ENCODE assay signal across 8 cellular contexts in genomic region chr1:93846929-93847810, GRCh38. TPM values are rescaled to one million over a fixed set of nuclear protein-coding genes. Genes with fewer than 3 reads are reported as not detected.
DNase-seq lines count a peak whose midpoint lies in the region; ATAC-seq and TF ChIP-seq lines count a peak whose summit lies in the region.

No MANE protein-coding gene starts in this region.

- peaks cover 25 to 33% (median 25%) of the 10 kb centered on the region in 3 donors for H3K27me3 Mint-ChIP-seq in immature natural killer cell (ENCODE audit: low read depth in 3 of 3)

- H3K9me3 Mint-ChIP-seq in immature natural killer cell: peaks cover 0 to 4% (median 0%) of the 10 kb centered on the region in 6 donors

- ATAC-seq in GM18870 (IDR thresholded peaks at IDR 0.05; ENCODE audit: unreplicated experiment) (peak; percentile 78), HG03135 (IDR thresholded peaks at IDR 0.05; ENCODE audit: unreplicated experiment) (peak; percentile 70)

- H4K20me1 ChIP-seq in mammary epithelial cell (ENCODE audit: insufficient read depth, low read length) (no peaks in the 10 kb centered on the region), smooth muscle cell (ENCODE audit: low read depth) (no peaks in the 10 kb centered on the region)

- peak overlapping the region; percentile 95 to 99 (median 97) for H3K27ac Mint-ChIP-seq in immature natural killer cell

- peaks cover 31 to 39% of the 10 kb centered on the region in 2 donors for H3K4me1 Mint-ChIP-seq in immature natural killer cell

- intact Hi-C loops in mammary epithelial cell (cut with micrococcal nuclease): loop anchor here (1.0 to 2.0 kb wide), 3 partner anchors 62 to 666 kb away; partner anchors contain the start of genes CCDC18, GCLM and TMED5

- no peaks in the 10 kb centered on the region for H3K27me3 ChIP-seq in WERI-Rb-1 (ENCODE audit: insufficient read depth, low read depth, severe bottlenecking)
- no peaks in the 10 kb centered on the region for H3K27me3 ChIP-seq in mammary epithelial cell (ENCODE audit: insufficient read depth, low read length)
- H3K27me3 ChIP-seq in smooth muscle cell (ENCODE audit: low read depth): no peaks in the 10 kb centered on the region

- DNase-seq in AG04449 (ENCODE audit: low read depth, low spot score) (no peak), NCI-H2171 treated with DMSO at 0.1 percent for 48 hours (lab: John Stamatoyannopoulos, UW) (peak; percentile 72), WERI-Rb-1 (peak; percentile 86), mammary epithelial cell (peak; percentile 89), immature natural killer cell (peak; percentile 87 to 91 (median 90)), smooth muscle cell (lab: John Stamatoyannopoulos, UW; ENCODE audit: unreplicated experiment) (peak; percentile 90)

- WGBS in mammary epithelial cell (ENCODE audit: low coverage, missing lambda C conversion rate): 4% methylated on average over 24 of the region's 99 CpGs
- under 1% methylated on average over 96 of the region's 99 CpGs for WGBS in smooth muscle cell (ENCODE audit: low lambda C conversion rate)

- peak overlapping the region; percentile 60 for H3K9ac ChIP-seq in mammary epithelial cell (ENCODE audit: insufficient read depth, low read length)
- peak overlapping the region; percentile 95 for H3K9ac ChIP-seq in smooth muscle cell (ENCODE audit: low read depth)

- dilution Hi-C loops in mammary epithelial cell (cut with HindIII; ENCODE audit: low sequenced_read_pairs): no loop called here

- peak overlapping the region; percentile 92 for H3K27ac ChIP-seq in WERI-Rb-1
- peak overlapping the region; percentile 83 for H3K27ac ChIP-seq in mammary epithelial cell (ENCODE audit: insufficient read depth, low read depth, low read length)
- peak overlapping the region; percentile 100 for H3K27ac ChIP-seq in smooth muscle cell (ENCODE audit: low read depth)

- H3K4me1 ChIP-seq in mammary epithelial cell (ENCODE audit: insufficient read depth, low read length) (peaks cover 39% of the 10 kb centered on the region), smooth muscle cell (ENCODE audit: low read depth) (peaks cover 11% of the 10 kb centered on the region)

- POLR2A ChIA-PET in AG04449 (lab: Yijun Ruan, JAX): interaction anchor here (0.7 to 1.4 kb wide), 2 partner anchors 186 to 218 kb away, joined by 3 read pairs; no protein-coding TSS in a partner anchor

- H3K36me3 ChIP-seq in WERI-Rb-1 (peaks cover 4% of the 10 kb centered on the region), mammary epithelial cell (ENCODE audit: insufficient read depth, low read length) (no peaks in the 10 kb centered on the region), smooth muscle cell (ENCODE audit: low read depth) (no peaks in the 10 kb centered on the region)

- H2AFZ ChIP-seq in mammary epithelial cell (ENCODE audit: low read depth, low read length) (peak overlapping the region; percentile 95), smooth muscle cell (ENCODE audit: low read depth) (peak overlapping the region; percentile 96)

- H3K4me3 ChIP-seq in AG04449 (ENCODE audit: low read depth, low read length) (peak overlapping the region; percentile 83), WERI-Rb-1 (ENCODE audit: low read depth, low read length) (peak overlapping the region; percentile 80), mammary epithelial cell (replicated peaks in 1 of 3; ENCODE audit: insufficient read depth in 1 of 3, low read depth in 2 of 3, low read length in 3 of 3) (peak overlapping the region; percentile 80 to 97 (median 87)), smooth muscle cell (peak overlapping the region; percentile 92)

- peak overlapping the region; percentile 93 to 98 (median 96) for H3K4me3 Mint-ChIP-seq in immature natural killer cell

- no TSS peak for BruUV-seq in mammary epithelial cell (replicated peaks; lab: Mats Ljungman, UMichigan)

- peaks cover 3% of the 10 kb centered on the region for H3K9me3 ChIP-seq in WERI-Rb-1 (ENCODE audit: severe bottlenecking)
- no peaks in the 10 kb centered on the region for H3K9me3 ChIP-seq in mammary epithelial cell (replicated peaks; ENCODE audit: insufficient read depth, low read length)
- no peaks in the 10 kb centered on the region for H3K9me3 ChIP-seq in smooth muscle cell (replicated peaks; ENCODE audit: low read depth)

- peaks cover 14% of the 10 kb centered on the region for H3F3A ChIP-seq in smooth muscle cell (ENCODE audit: low read depth)

- CTCF ChIA-PET in AG04449 (lab: Yijun Ruan, JAX) (interaction anchor here (1.3 to 11.7 kb wide), 9 partner anchors 32 to 543 kb away, joined by 3 to 279 read pairs (median 9); partner anchors contain the start of gene FNBP1L), mammary epithelial cell (lab: Charles Lee; ENCODE audit: low non-redundant PET) (no interaction called here)

- peaks cover 3% of the 10 kb centered on the region for H3K79me2 ChIP-seq in mammary epithelial cell (ENCODE audit: insufficient read depth, low read length)
- H3K79me2 ChIP-seq in smooth muscle cell (ENCODE audit: low read depth): no peaks in the 10 kb centered on the region

- H3K4me2 ChIP-seq in mammary epithelial cell (ENCODE audit: insufficient read depth, low read depth, low read length) (peak overlapping the region; percentile 95), smooth muscle cell (peak overlapping the region; percentile 94)

- no peaks in the 10 kb centered on the region for H3K36me3 Mint-ChIP-seq in immature natural killer cell

- TF ChIP-seq CTCF in AG04449 (IDR thresholded peaks at IDR 0.05; ENCODE audit: insufficient read depth, low read length, missing control alignments) (no peak), WERI-Rb-1 (IDR thresholded peaks at IDR 0.05; ENCODE audit: low read depth, low read length) (no peak), mammary epithelial cell (conservative IDR thresholded peaks at IDR 0.05 in 1 of 2, IDR thresholded peaks at IDR 0.05 in 1 of 2; ENCODE audit: extremely low read depth in 1 of 2, insufficient read depth in 1 of 2, low read depth in 1 of 2, low read length in 2 of 2) (peak in 1 of 2 donors; percentile 7), smooth muscle cell (IDR thresholded peaks at IDR 0.05; ENCODE audit: borderline replicate concordance, insufficient read depth, poor library complexity, severe bottlenecking) (peak; percentile 1)

- in situ Hi-C loops in mammary epithelial cell (cut with MboI; ENCODE audit: low sequenced_read_pairs in 2 of 2): loop anchor here in 1 of 2 donors (10.0 kb wide), 1 partner anchor 402 kb away; the partner anchor contains the start of gene FNBP1L

RNA-seq across cellular contexts. Expression of gene DNTTIP2, which starts 31.8 kb away (rescaled TPM):
- total RNA-seq in mammary epithelial cell (10 to 100 TPM; 40.5 to 74.9 TPM), smooth muscle cell (42.7 and 51.0 TPM in 2 replicates)
- polyA plus RNA-seq in mammary epithelial cell (22.1 TPM), immature natural killer cell (10 to 100 TPM; 73.8 to 95.4 (median 74.0) TPM), smooth muscle cell (37.9 and 44.9 TPM in 2 replicates)
- polyA minus RNA-seq in mammary epithelial cell: 12.2 TPM
